Comparison of ENCODE assay signal across 8 cellular contexts in genomic region chr13:106310450-106310849, GRCh38.
"Had no signal": no experiment of that assay in that cellular context is flagged by ENCODE, and none has a peak within 500 bp of the region (broad histone marks: within the 10 kb centered on the region; RNA-seq: fewer than 3 reads in every experiment).

No MANE protein-coding gene starts in this region.

- H3K4me3 ChIP-seq: GM23338, HAP-1 had no signal

- FAIRE-seq: H1, HepG2 had no signal

- H3K4me1 ChIP-seq: HAP-1 had no signal

- H3K36me3 ChIP-seq: HAP-1 had no signal

- H3K27ac ChIP-seq: HL-60, KMS-11 had no signal

- H3K4me2 ChIP-seq: GM23338, KMS-11 had no signal

- ATAC-seq: GM23338, HepG2 had no signal

- H3K9me3 ChIP-seq: HAP-1 had no signal

- DNase-seq: H7, KBM-7 had no signal

- H3K9ac ChIP-seq: KMS-11 had no signal
